19 cellular contexts compared by ENCODE assay signal in the genomic region with DNA sequence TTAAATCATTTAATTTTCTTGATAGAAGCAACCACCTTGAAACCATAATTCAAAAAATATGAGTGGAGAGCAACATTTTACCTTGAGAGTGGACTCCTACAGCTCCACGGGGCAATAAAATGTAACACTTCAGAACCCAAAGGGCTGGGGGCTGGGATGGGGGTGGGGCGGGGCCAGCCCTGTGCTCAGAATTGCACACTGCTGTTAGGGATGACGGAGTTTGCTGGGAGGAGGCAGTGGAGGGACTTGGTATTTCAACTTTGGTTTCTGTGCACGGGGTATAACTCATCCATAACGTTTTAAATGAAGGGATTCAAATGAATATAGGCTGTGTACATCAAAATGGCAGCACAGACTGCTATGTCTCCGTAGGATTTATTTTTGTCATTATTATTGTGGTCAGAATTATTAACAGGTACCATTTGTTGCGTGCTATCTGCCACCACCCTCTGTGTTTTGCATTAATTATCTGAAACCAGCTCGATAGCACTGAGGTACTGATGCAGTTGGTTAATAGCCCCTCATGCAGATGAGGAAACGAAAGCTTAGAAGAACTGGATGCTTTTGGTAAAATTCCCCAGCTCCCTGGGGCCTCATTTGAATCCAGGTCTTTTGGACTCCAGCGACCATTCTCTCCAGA. TPM values are rescaled to one million over a fixed set of nuclear protein-coding genes. Genes with fewer than 3 reads are reported as not detected.
A peak's percentile ranks its signal among the peaks of the same experiment; 100 is the strongest.
DNase-seq lines count a peak whose midpoint lies in the region; ATAC-seq and TF ChIP-seq lines count a peak whose summit lies in the region.
"Had no signal": no experiment of that assay in that cellular context is flagged by ENCODE, and none has a peak within 500 bp of the region (broad histone marks: within the 10 kb centered on the region; RNA-seq: fewer than 3 reads in every experiment).

No MANE protein-coding gene starts in this region.

- H3K36me3 ChIP-seq in GM23338 (ENCODE audit: insufficient read depth) = no peaks in the 10 kb centered on the region
- H3K36me3 ChIP-seq in Karpas-422 (ENCODE audit: insufficient read depth, low read length) = no peaks in the 10 kb centered on the region
- no peaks in the 10 kb centered on the region for H3K36me3 ChIP-seq in OCI-LY3 (replicated peaks; ENCODE audit: low read depth, low read length)
- H3K36me3 ChIP-seq in mesenchymal stem cell (ENCODE audit: control insufficient read depth in 1 of 2, insufficient read depth in 2 of 2, low read depth in 1 of 2, low read length in 2 of 2) = no peaks in the 10 kb centered on the region
- H3K36me3 ChIP-seq in right lobe of liver = no peaks in the 10 kb centered on the region
- H3K36me3 ChIP-seq: BLaER1 had no signal

- no peak overlapping the region for H2BK15ac ChIP-seq in mesenchymal stem cell (ENCODE audit: low read depth, poor library complexity, severe bottlenecking)

- no peak overlapping the region for H3K4me3 ChIP-seq in GM23338
- peak overlapping the region; percentile 29; the same call in 1 of the 2 replicates for H3K4me3 ChIP-seq in Karpas-422 (ENCODE audit: low read length)
- no peak overlapping the region for H3K4me3 ChIP-seq in OCI-LY3 (ENCODE audit: low read length)
- no peak overlapping the region for H3K4me3 ChIP-seq in mesenchymal stem cell (ENCODE audit: insufficient read depth in 1 of 2, low read depth in 1 of 2, low read length in 2 of 2)
- no peak overlapping the region for H3K4me3 ChIP-seq in right lobe of liver
- H3K4me3 ChIP-seq: BLaER1 had no signal

- no peak for ATAC-seq in GM23338
- ATAC-seq in GM18498 (IDR thresholded peaks at IDR 0.05; ENCODE audit: unreplicated experiment) = no peak
- no peak for ATAC-seq in HG03378 (IDR thresholded peaks at IDR 0.05; ENCODE audit: unreplicated experiment)
- ATAC-seq in right lobe of liver = no peak

- H4K20me1 ChIP-seq in GM23338 (replicated peaks; ENCODE audit: insufficient read depth) (no peaks in the 10 kb centered on the region), Karpas-422 (ENCODE audit: insufficient read depth, low read depth, low read length) (no peaks in the 10 kb centered on the region), OCI-LY3 (ENCODE audit: insufficient read depth, low read length) (no peaks in the 10 kb centered on the region)
- H4K20me1 ChIP-seq: BLaER1 had no signal

- no peak overlapping the region for H2BK120ac ChIP-seq in mesenchymal stem cell (ENCODE audit: low read depth, low read length)

- DNase-seq in GM23338 (ENCODE audit: low spot score) (no peak), Karpas-422 (peak; percentile 55), mesenchymal stem cell (no peak), NCI-H446 (lab: John Stamatoyannopoulos, UW) (no peak), right lobe of liver (no peak)
- DNase-seq: 8988T; CD4-positive, alpha-beta memory T cell; DMS153; DMS79; GDM1; GOT3; H7; KG1 had no signal

- intact Hi-C loops in right lobe of liver (cut with DNase I) = no loop called here

- H3F3A ChIP-seq in GM23338 (replicated peaks; ENCODE audit: low read depth) = no peaks in the 10 kb centered on the region

- no peak overlapping the region for H3K27ac Mint-ChIP-seq in GM23338
- H3K27ac Mint-ChIP-seq: CD4-positive, alpha-beta memory T cell had no signal

- H2AFZ ChIP-seq in GM23338 (no peak overlapping the region), Karpas-422 (ENCODE audit: low read length) (peak overlapping the region; percentile 1; the same call in 1 of the 2 replicates), OCI-LY3 (ENCODE audit: low read depth, low read length) (no peak overlapping the region), mesenchymal stem cell (ENCODE audit: low read depth, low read length) (no peak overlapping the region)

- no peak overlapping the region for H3K14ac ChIP-seq in mesenchymal stem cell (ENCODE audit: low read length in 2 of 2)

- H3K79me2 ChIP-seq in GM23338 (replicated peaks; ENCODE audit: insufficient read depth) (no peaks in the 10 kb centered on the region), Karpas-422 (ENCODE audit: low read length) (no peaks in the 10 kb centered on the region), OCI-LY3 (ENCODE audit: low read length) (no peaks in the 10 kb centered on the region)

- H3K9ac ChIP-seq in Karpas-422 (ENCODE audit: low read length) = no peak overlapping the region
- no peak overlapping the region for H3K9ac ChIP-seq in OCI-LY3 (ENCODE audit: low read length)
- H3K9ac ChIP-seq in mesenchymal stem cell (ENCODE audit: low read length) = no peak overlapping the region
- H3K9ac ChIP-seq: BLaER1 had no signal

- H3K4me1 ChIP-seq in GM23338 (ENCODE audit: insufficient read depth) (peaks cover 39% of the 10 kb centered on the region), Karpas-422 (ENCODE audit: low read length) (peaks cover 37% of the 10 kb centered on the region), OCI-LY3 (ENCODE audit: low read length) (no peaks in the 10 kb centered on the region; the same call in 1 of the 2 replicates), mesenchymal stem cell (ENCODE audit: control insufficient read depth, insufficient read depth, low read depth, low read length) (peaks cover 17% of the 10 kb centered on the region), right lobe of liver (peaks cover 0 to 6% (median 3%) of the 10 kb centered on the region in 4 donors)

- H3K27ac ChIP-seq in GM23338 (ENCODE audit: low read depth) (no peak overlapping the region), Karpas-422 (ENCODE audit: low read length) (no peak overlapping the region), OCI-LY3 (ENCODE audit: low read length) (no peak overlapping the region), mesenchymal stem cell (ENCODE audit: low read length, poor library complexity, severe bottlenecking) (no peak overlapping the region), right lobe of liver (no peak overlapping the region)
- H3K27ac ChIP-seq: BLaER1 had no signal

- no peaks in the 10 kb centered on the region for H3K36me3 Mint-ChIP-seq in GM23338 (ENCODE audit: low read depth)
- H3K36me3 Mint-ChIP-seq: CD14-positive monocyte; CD4-positive, alpha-beta memory T cell had no signal

- no peaks in the 10 kb centered on the region for H3K79me1 ChIP-seq in mesenchymal stem cell (replicated peaks; ENCODE audit: low read length, poor library complexity, severe bottlenecking)

- H3K4ac ChIP-seq in mesenchymal stem cell (ENCODE audit: low read depth in 1 of 2, low read length in 2 of 2) = no peak overlapping the region

- no peak overlapping the region for H2BK5ac ChIP-seq in mesenchymal stem cell (ENCODE audit: low read depth, low read length, poor library complexity, severe bottlenecking)

- no peak overlapping the region for H4K91ac ChIP-seq in mesenchymal stem cell (ENCODE audit: low read length)

- H3K9me3 Mint-ChIP-seq in GM23338 = no peaks in the 10 kb centered on the region
- H3K9me3 Mint-ChIP-seq: CD4-positive, alpha-beta memory T cell had no signal

- no peak for TF ChIP-seq POLR2A in right lobe of liver (IDR thresholded peaks at IDR 0.05)

- H3K18ac ChIP-seq in mesenchymal stem cell (ENCODE audit: low read depth in 1 of 2, low read length in 2 of 2) = no peak overlapping the region

- H3K27me3 ChIP-seq in GM23338 (ENCODE audit: insufficient read depth) (no peaks in the 10 kb centered on the region), Karpas-422 (ENCODE audit: low read length) (no peaks in the 10 kb centered on the region), OCI-LY3 (ENCODE audit: low read depth, low read length) (peaks cover 32% of the 10 kb centered on the region), mesenchymal stem cell (ENCODE audit: control insufficient read depth in 1 of 2, insufficient read depth in 1 of 2, low read length in 2 of 2) (peaks cover 9 to 39% of the 10 kb centered on the region in 2 experiments), right lobe of liver (no peaks in the 10 kb centered on the region)
- H3K27me3 ChIP-seq: BLaER1 had no signal

- H3K4me3 Mint-ChIP-seq in GM23338 = no peak overlapping the region
- H3K4me3 Mint-ChIP-seq: CD14-positive monocyte; CD4-positive, alpha-beta memory T cell had no signal

- H2AK5ac ChIP-seq in mesenchymal stem cell (ENCODE audit: low read length, severe bottlenecking) = peak overlapping the region; percentile 32

- no peak overlapping the region for H2BK12ac ChIP-seq in mesenchymal stem cell (ENCODE audit: low read length in 2 of 2)

- H4K8ac ChIP-seq in mesenchymal stem cell (ENCODE audit: low read length) = no peak overlapping the region

- peaks cover 56% of the 10 kb centered on the region for H3K4me1 Mint-ChIP-seq in GM23338
- H3K4me1 Mint-ChIP-seq: CD14-positive monocyte; CD4-positive, alpha-beta memory T cell had no signal

- H3K9me3 ChIP-seq in Karpas-422 (ENCODE audit: low read length) (no peaks in the 10 kb centered on the region), OCI-LY3 (ENCODE audit: insufficient read depth, low read length) (no peaks in the 10 kb centered on the region), mesenchymal stem cell (ENCODE audit: control insufficient read depth, low read length) (no peaks in the 10 kb centered on the region), right lobe of liver (no peaks in the 10 kb centered on the region)
- H3K9me3 ChIP-seq: BLaER1 had no signal

- H3K23ac ChIP-seq in mesenchymal stem cell (ENCODE audit: low read length in 2 of 2) = no peak overlapping the region

- no peak for TF ChIP-seq CTCF in GM23338 (conservative IDR thresholded peaks at IDR 0.05; ENCODE audit: low read depth in 2 of 2)
- TF ChIP-seq CTCF in OCI-LY3 (IDR thresholded peaks at IDR 0.05; ENCODE audit: low read depth, low read length) = no peak
- TF ChIP-seq CTCF in right lobe of liver (IDR thresholded peaks at IDR 0.05) = no peak

- H3K9me2 ChIP-seq in GM23338 (ENCODE audit: insufficient read depth) = 0 out of 2 replicates have a peak, but pooled peaks cover 5% of the 10 kb centered on the region
- no peaks in the 10 kb centered on the region for H3K9me2 ChIP-seq in Karpas-422 (replicated peaks; ENCODE audit: insufficient read depth, low read length)

- WGBS in mesenchymal stem cell = 80% methylated on average over 10 of the region's 10 CpGs
- 82% methylated on average over 10 of the region's 10 CpGs for WGBS in right lobe of liver (ENCODE audit: insufficient coverage, low coverage, low lambda C conversion rate, missing lambda C conversion rate)

- peaks cover 5% of the 10 kb centered on the region for H3K27me3 Mint-ChIP-seq in GM23338 (ENCODE audit: insufficient read depth, low read depth, poor library complexity)
- H3K27me3 Mint-ChIP-seq: CD4-positive, alpha-beta memory T cell had no signal

- 0 out of 2 replicates have a peak overlapping the region, but pooled peaks have one; percentile 43 for H3K4me2 ChIP-seq in GM23338
- H3K4me2 ChIP-seq in Karpas-422 (ENCODE audit: low read depth, low read length, poor library complexity, severe bottlenecking) = peak overlapping the region; percentile 33
- 0 out of 2 replicates have a peak overlapping the region, but pooled peaks have one; percentile 10 for H3K4me2 ChIP-seq in OCI-LY3 (ENCODE audit: low read length)
- no peak overlapping the region for H3K4me2 ChIP-seq in mesenchymal stem cell (ENCODE audit: low read length, poor library complexity, severe bottlenecking)
- H3K4me2 ChIP-seq: BLaER1 had no signal

RNA-seq across cellular contexts. Expression of gene WNT5A, which starts 29.4 kb away (rescaled TPM):
- 2.2 and 4.0 TPM in 2 replicates for total RNA-seq in GM23338 (2014; rRNA removed; shearing (Covaris generic))
- 0.53 and 0.82 TPM in 2 replicates for polyA plus RNA-seq in GM23338 (2016; fragmentation: Nextera tagmentation; extraction: Ambion mirVana)
- 55.8 and 69.6 TPM in 2 replicates for total RNA-seq in Karpas-422 (2014; rRNA removed; shearing (Covaris generic); ENCODE audit: low replicate concordance)
- polyA plus RNA-seq in mesenchymal stem cell (2013, experiment 1 of 2) = 239 TPM
- 239 TPM for polyA plus RNA-seq in mesenchymal stem cell (2013, experiment 2 of 2)
- 1 to 10 TPM in 5 of 6 experiments, under 1 TPM in 1; 0.64 to 3.6 (median 2.4) TPM for total RNA-seq in right lobe of liver
- total RNA-seq: HT-29 had no signal
- polyA plus RNA-seq: CD4-positive, alpha-beta memory T cell had no signal

Comparison
In these comparisons a context has a peak if more than half of its experiments do, and no peak if none do; other contexts are left out.
1. RNA of gene WNT5A, which starts 29.4 kb away (total RNA-seq): 55.8 to 69.6 TPM in Karpas-422; 2.2 to 4.0 TPM in GM23338 and 0.64 to 3.6 TPM in right lobe of liver; every median in the first group is over 10 times any median in the second.